ENCODE assay signal across 13 cellular contexts in genomic region chr1:11690132-11690668, GRCh38. TPM values are rescaled to one million over a fixed set of nuclear protein-coding genes. Genes with fewer than 3 reads are reported as not detected.
DNase-seq lines count a peak whose midpoint lies in the region; ATAC-seq and TF ChIP-seq lines count a peak whose summit lies in the region.
"Had no signal": no experiment of that assay in that cellular context is flagged by ENCODE, and none has a peak within 500 bp of the region (broad histone marks: within the 10 kb centered on the region; RNA-seq: fewer than 3 reads in every experiment).

No MANE protein-coding gene starts in this region.

- H3K36me3 ChIP-seq in CD8-positive, alpha-beta memory T cell (ENCODE audit: insufficient read depth, low read length): no peaks in the 10 kb centered on the region
- H3K36me3 ChIP-seq in WERI-Rb-1 (no peaks in the 10 kb centered on the region), kidney epithelial cell (ENCODE audit: control insufficient read depth, insufficient read depth, low read length) (no peaks in the 10 kb centered on the region)
- H3K36me3 ChIP-seq: heart right ventricle, thyroid gland had no signal

- no peaks in the 10 kb centered on the region for H3K9me3 ChIP-seq in CD8-positive, alpha-beta memory T cell (ENCODE audit: low read length)
- no peaks in the 10 kb centered on the region for H3K9me3 ChIP-seq in WERI-Rb-1 (ENCODE audit: severe bottlenecking)
- H3K9me3 ChIP-seq: heart right ventricle, thyroid gland had no signal

- H3K4me3 Mint-ChIP-seq in CD8-positive, alpha-beta memory T cell: peak overlapping the region; percentile 55 to 87 (median 79)

- ATAC-seq in GM18867 (IDR thresholded peaks at IDR 0.05; ENCODE audit: unreplicated experiment): no peak
- ATAC-seq: heart right ventricle had no signal

- H3K4me1 Mint-ChIP-seq in CD8-positive, alpha-beta memory T cell: peaks cover 26 to 38% (median 31%) of the 10 kb centered on the region in 3 donors

- H3K27ac Mint-ChIP-seq in CD8-positive, alpha-beta memory T cell: peak overlapping the region in 4 of 8 donors; percentile 8 to 54 (median 30)

- no peak overlapping the region for H3K4me3 ChIP-seq in CD8-positive, alpha-beta memory T cell (ENCODE audit: low read length)
- H3K4me3 ChIP-seq in WERI-Rb-1 (ENCODE audit: low read depth, low read length): peak overlapping the region; percentile 73
- peak overlapping the region; percentile 27 for H3K4me3 ChIP-seq in kidney epithelial cell (ENCODE audit: low read depth, low read length)
- H3K4me3 ChIP-seq: thyroid gland had no signal

- peak overlapping the region; percentile 41; the same call in 1 of the 2 replicates for H3K27ac ChIP-seq in 22Rv1
- H3K27ac ChIP-seq in CD8-positive, alpha-beta memory T cell (ENCODE audit: low read depth, low read length): no peak overlapping the region
- H3K27ac ChIP-seq in WERI-Rb-1: peak overlapping the region; percentile 90
- H3K27ac ChIP-seq in substantia nigra (ENCODE audit: low read depth, low read length, poor library complexity, severe bottlenecking): no peak overlapping the region
- H3K27ac ChIP-seq: heart right ventricle, thyroid gland had no signal

- POLR2A ChIA-PET in CD8-positive, alpha-beta memory T cell (lab: Charles Lee): interaction anchor here (1.4 kb wide), 1 partner anchor 8 kb away, joined by 8 read pairs; the partner anchor contains the start of gene MAD2L2

- no peaks in the 10 kb centered on the region for H3K9me3 Mint-ChIP-seq in CD8-positive, alpha-beta memory T cell

- peaks cover 35 to 54% of the 10 kb centered on the region in 2 donors for H3K27me3 Mint-ChIP-seq in CD8-positive, alpha-beta memory T cell

- TF ChIP-seq CTCF in 22Rv1 (IDR thresholded peaks at IDR 0.05) (no peak), WERI-Rb-1 (IDR thresholded peaks at IDR 0.05; ENCODE audit: low read depth, low read length) (peak; percentile 39; the same call in 1 of the 2 replicates), kidney epithelial cell (IDR thresholded peaks at IDR 0.05; ENCODE audit: insufficient read depth, low read length, poor library complexity, severe bottlenecking) (no peak)

- H3K4me1 ChIP-seq in CD8-positive, alpha-beta memory T cell (ENCODE audit: insufficient read depth, low read length): peaks cover 30% of the 10 kb centered on the region

- DNase-seq in CD8-positive, alpha-beta memory T cell: no peak
- DNase-seq in WERI-Rb-1 (no peak), kidney epithelial cell (ENCODE audit: low read depth) (no peak), substantia nigra (lab: John Stamatoyannopoulos, UW) (no peak), midbrain (lab: John Stamatoyannopoulos, UW) (no peak)
- DNase-seq in stimulated activated naive CD4-positive, alpha-beta T cell (lab: John Stamatoyannopoulos, UW): no peak
- DNase-seq: activated gamma-delta T cell treated with Interleukin-2 at 50 U/mL for 16 hours; heart right ventricle; stimulated activated CD4-positive, alpha-beta T cell treated with anti-CD3 and anti-CD28 coated beads, Interleukin-4, amount 100 ng/mL, for 1 hour had no signal

- H3K36me3 Mint-ChIP-seq in CD8-positive, alpha-beta memory T cell: peaks cover 0 to 1% (median 0%) of the 10 kb centered on the region in 3 donors

- peaks cover 5% of the 10 kb centered on the region for H3K27me3 ChIP-seq in CD8-positive, alpha-beta memory T cell (ENCODE audit: insufficient read depth, low read length, poor library complexity, severe bottlenecking)
- no peaks in the 10 kb centered on the region for H3K27me3 ChIP-seq in WERI-Rb-1 (ENCODE audit: insufficient read depth, low read depth, severe bottlenecking)
- H3K27me3 ChIP-seq in kidney epithelial cell (ENCODE audit: control insufficient read depth, insufficient read depth, low read length): peaks cover 54% of the 10 kb centered on the region

- CTCF ChIA-PET in CD8-positive, alpha-beta memory T cell (lab: Charles Lee): interaction anchor here (0.9 to 2.0 kb wide), 3 partner anchors 19 to 29 kb away, joined by 3 to 7 read pairs (median 4); partner anchors contain the start of gene FBXO6

RNA-seq across cellular contexts. Expression of gene DRAXIN, which starts 1.3 kb away (rescaled TPM):
- under 1 TPM; 0.09 to 0.11 TPM for total RNA-seq in CD8-positive, alpha-beta memory T cell
- polyA plus RNA-seq in CD8-positive, alpha-beta memory T cell: 0.12 TPM
- total RNA-seq in kidney epithelial cell: 2.8 and 4.5 TPM in 2 replicates
- total RNA-seq: thyroid gland had no signal

RNA-seq across cellular contexts. Expression of gene MAD2L2, which starts 9.3 kb away (rescaled TPM):
- total RNA-seq in CD8-positive, alpha-beta memory T cell: 10 to 100 TPM; 60.1 to 66.2 TPM
- polyA plus RNA-seq in CD8-positive, alpha-beta memory T cell: 57.2 TPM
- 89.5 and 96.6 TPM in 2 replicates for total RNA-seq in kidney epithelial cell

RNA-seq across cellular contexts. Expression of gene FBXO6, which starts 26.2 kb away (rescaled TPM):
- total RNA-seq in CD8-positive, alpha-beta memory T cell: 1 to 10 TPM; 8.8 to 9.4 TPM
- polyA plus RNA-seq in CD8-positive, alpha-beta memory T cell: 30.4 TPM
- total RNA-seq in kidney epithelial cell: 14.0 and 14.1 TPM in 2 replicates

RNA-seq across cellular contexts. Expression of gene FBXO44, which starts 35.5 kb away (rescaled TPM):
- 10 to 100 TPM; 14.2 to 16.0 TPM for total RNA-seq in CD8-positive, alpha-beta memory T cell
- 12.0 TPM for polyA plus RNA-seq in CD8-positive, alpha-beta memory T cell
- total RNA-seq in kidney epithelial cell: 14.4 and 23.6 TPM in 2 replicates

RNA-seq across cellular contexts. Expression of gene FBXO2, which starts 36.0 kb away (rescaled TPM):
- 1 to 10 TPM; 1.8 to 2.0 TPM for total RNA-seq in CD8-positive, alpha-beta memory T cell
- 4.6 TPM for polyA plus RNA-seq in CD8-positive, alpha-beta memory T cell
- 0.55 and 3.0 TPM in 2 replicates for total RNA-seq in kidney epithelial cell
- total RNA-seq: myocyte had no signal

Comparison
In these comparisons a context has a peak if more than half of its experiments do, and no peak if none do; other contexts are left out.
1. H3K27ac ChIP-seq: peak in 22Rv1 (single experiment) and WERI-Rb-1 (single experiment); none in CD8-positive, alpha-beta memory T cell (single experiment) and substantia nigra (single experiment).